Comparison of ENCODE assay signal across 18 cellular contexts in genomic region chr3:177758131-177758530, GRCh38.
A peak's percentile ranks its signal among the peaks of the same experiment; 100 is the strongest.
DNase-seq lines count a peak whose midpoint lies in the region; ATAC-seq and TF ChIP-seq lines count a peak whose summit lies in the region.
"Had no signal": no experiment of that assay in that cellular context is flagged by ENCODE, and none has a peak within 500 bp of the region (broad histone marks: within the 10 kb centered on the region; RNA-seq: fewer than 3 reads in every experiment).

No MANE protein-coding gene starts in this region.

- H3K4me1 ChIP-seq in osteoblast (ENCODE audit: insufficient read depth, low read length) = peaks cover 40% of the 10 kb centered on the region

- peak; percentile 38 for DNase-seq in AG10803 (ENCODE audit: low read depth)
- peak; percentile 24 to 65 for DNase-seq in cardiac fibroblast (ENCODE audit: low read depth in 2 of 2)
- peak; percentile 63 for DNase-seq in fibroblast of the aortic adventitia (ENCODE audit: low read depth)
- DNase-seq in osteoblast (ENCODE audit: insufficient read length, low spot score, missing footprints) = no peak
- DNase-seq in COR-L47 (lab: John Stamatoyannopoulos, UW) = no peak
- no peak for DNase-seq in T1000 (lab: John Stamatoyannopoulos, UW)
- DNase-seq: DMS53, GDM1, MG63, NCI-H1417 treated with DMSO at 0.1 percent for 48 hours, NCI-H1930, NCI-H510A treated with DMSO at 0.1 percent for 48 hours, NCI-H748 treated with DMSO at 0.1 percent for 48 hours, PC-9 had no signal

- H3K4me3 ChIP-seq in AG10803 (ENCODE audit: low read length) (no peak overlapping the region), cardiac fibroblast (replicated peaks in 1 of 2; ENCODE audit: low read depth in 2 of 2, low read length in 2 of 2) (no peak overlapping the region), fibroblast of the aortic adventitia (ENCODE audit: low read depth, low read length) (no peak overlapping the region), osteoblast (ENCODE audit: insufficient read depth, low read length) (no peak overlapping the region)
- H3K4me3 ChIP-seq: K562, MG63, PC-9 had no signal

- H3K9me3 ChIP-seq in osteoblast (ENCODE audit: low read depth, low read length) = no peaks in the 10 kb centered on the region

- H3K79me2 ChIP-seq in osteoblast (ENCODE audit: insufficient read depth, low read length) = no peaks in the 10 kb centered on the region

- no peak overlapping the region for H2AFZ ChIP-seq in osteoblast (ENCODE audit: low read length)

- H3K36me3 ChIP-seq in osteoblast (ENCODE audit: insufficient read depth, low read length) = no peaks in the 10 kb centered on the region

- no peak for ATAC-seq in HG02610 (IDR thresholded peaks at IDR 0.05; ENCODE audit: unreplicated experiment)
- ATAC-seq: K562, SK-N-SH treated with all-trans-retinoic acid at 6 μM for 48 hours had no signal

- H3K27ac ChIP-seq in osteoblast (ENCODE audit: low read depth, low read length) = peak overlapping the region; percentile 59
- H3K27ac ChIP-seq: PC-9, RWPE1 had no signal

- no peaks in the 10 kb centered on the region for H3K27me3 ChIP-seq in osteoblast (ENCODE audit: insufficient read depth, low read length)
- H3K27me3 ChIP-seq: MG63 had no signal

- no peak overlapping the region for H3K4me2 ChIP-seq in osteoblast (ENCODE audit: insufficient read depth, low read length)
- H3K4me2 ChIP-seq: PC-9 had no signal

- H4K20me1 ChIP-seq in osteoblast (ENCODE audit: insufficient read depth, low read length) = no peaks in the 10 kb centered on the region

- TF ChIP-seq CTCF in AG10803 (conservative IDR thresholded peaks at IDR 0.05; ENCODE audit: low read length) (no peak), cardiac fibroblast (IDR thresholded peaks at IDR 0.05; ENCODE audit: low read depth, low read length) (no peak), fibroblast of the aortic adventitia (IDR thresholded peaks at IDR 0.05; ENCODE audit: insufficient read depth, low read length) (no peak), osteoblast (IDR thresholded peaks at IDR 0.05; ENCODE audit: extremely low read depth, low read depth, low read length) (no peak)

Comparison
In these comparisons a context has a peak if more than half of its experiments do, and no peak if none do; other contexts are left out.
1. DNase-seq: peak in AG10803 (single experiment), cardiac fibroblast (2 of 2) and fibroblast of the aortic adventitia (single experiment); none in osteoblast (single experiment), COR-L47 (single experiment) and T1000 (single experiment).